In genomic region chr4:41613782-41614181, GRCh38 we compare ENCODE assay signal across 19 cellular contexts.
DNase-seq lines count a peak whose midpoint lies in the region; ATAC-seq, FAIRE-seq and TF ChIP-seq lines count a peak whose summit lies in the region.
"Had no signal": no experiment of that assay in that cellular context is flagged by ENCODE, and none has a peak within 500 bp of the region (broad histone marks: within the 10 kb centered on the region; RNA-seq: fewer than 3 reads in every experiment).

No MANE protein-coding gene starts in this region.

- H3K9me3 Mint-ChIP-seq in astrocyte (ENCODE audit: unreplicated experiment) (no peaks in the 10 kb centered on the region), osteocyte (ENCODE audit: unreplicated experiment) (no peaks in the 10 kb centered on the region)
- H3K9me3 Mint-ChIP-seq: naive thymus-derived CD8-positive, alpha-beta T cell had no signal

- peak overlapping the region; percentile 83 for H3K4me2 ChIP-seq in astrocyte (ENCODE audit: low read length)

- no peak for DNase-seq in BJ (ENCODE audit: low read depth)
- DNase-seq in astrocyte (ENCODE audit: low read depth) = peak; percentile 32
- DNase-seq in osteocyte (ENCODE audit: extremely low spot score, unreplicated experiment) = no peak
- DNase-seq in AG08395 (ENCODE audit: low spot score) = no peak
- no peak for DNase-seq in stimulated activated naive CD4-positive, alpha-beta T cell (lab: John Stamatoyannopoulos, UW)
- DNase-seq in GM19238 (ENCODE audit: insufficient read length, low spot score) = no peak
- DNase-seq: activated CD4-positive, alpha-beta T cell treated with anti-CD3 and anti-CD28 coated beads, Interleukin-2, amount 50 U/mL, for 4 hours; activated effector memory CD4-positive, alpha-beta T cell treated with Interleukin-2 at 50 U/mL for 16 hours; DND-41; erythroblast; naive thymus-derived CD8-positive, alpha-beta T cell; NCI-H1092 treated with DMSO at 0.1 percent for 48 hours; PC-3; stimulated activated CD4-positive, alpha-beta T cell treated with anti-CD3 and anti-CD28 coated beads, Interleukin-15, amount 100 ng/mL, for 24 hours; T-helper 9 cell had no signal

- H3K36me3 ChIP-seq in BJ (ENCODE audit: control insufficient read depth, insufficient read depth, low read length) = peaks cover 2% of the 10 kb centered on the region; the same call in 1 of the 2 replicates
- no peaks in the 10 kb centered on the region for H3K36me3 ChIP-seq in astrocyte (ENCODE audit: insufficient read depth, low read length)
- H3K36me3 ChIP-seq in iPS-20b (ENCODE audit: insufficient read depth, low read depth, low read length) = no peaks in the 10 kb centered on the region
- H3K36me3 ChIP-seq: cardiac muscle cell had no signal

- peak overlapping the region; percentile 29 for H3K9ac ChIP-seq in astrocyte (ENCODE audit: low read length)
- no peak overlapping the region; the same call in 1 of the 2 replicates for H3K9ac ChIP-seq in iPS-20b (ENCODE audit: low read depth, low read length)

- FAIRE-seq in astrocyte (lab: Jason Lieb, UNC) = no peak
- FAIRE-seq: GM19239 had no signal

- H3K4me3 Mint-ChIP-seq in astrocyte (ENCODE audit: unreplicated experiment) = peak overlapping the region; percentile 63
- peak overlapping the region; percentile 2 for H3K4me3 Mint-ChIP-seq in osteocyte (ENCODE audit: unreplicated experiment)
- H3K4me3 Mint-ChIP-seq: naive thymus-derived CD8-positive, alpha-beta T cell had no signal

- no peak overlapping the region for H3K27ac ChIP-seq in astrocyte (ENCODE audit: low read depth, low read length)
- no peak overlapping the region for H3K27ac ChIP-seq in iPS-20b (ENCODE audit: low read length)
- H3K27ac ChIP-seq: cardiac muscle cell had no signal

- peaks cover 16% of the 10 kb centered on the region for H3K4me1 ChIP-seq in astrocyte (ENCODE audit: insufficient read depth, low read length)
- peaks cover 21% of the 10 kb centered on the region for H3K4me1 ChIP-seq in iPS-20b (ENCODE audit: insufficient read depth, low read length)

- H3K4me3 ChIP-seq in BJ (ENCODE audit: low read depth, low read length) (peak overlapping the region; percentile 16; the same call in 1 of the 2 replicates), astrocyte (ENCODE audit: insufficient read depth, low read depth, low read length) (peak overlapping the region; percentile 47), iPS-20b (ENCODE audit: low read length) (peak overlapping the region; percentile 42; the same call in 1 of the 2 replicates)
- H3K4me3 ChIP-seq: cardiac muscle cell had no signal

- H3K79me2 ChIP-seq in astrocyte (ENCODE audit: insufficient read depth, low read length) = no peaks in the 10 kb centered on the region

- no peaks in the 10 kb centered on the region for H3K9me3 ChIP-seq in astrocyte (ENCODE audit: insufficient read depth, low read depth, low read length)
- H3K9me3 ChIP-seq in iPS-20b (ENCODE audit: insufficient read depth, low read depth, low read length) = no peaks in the 10 kb centered on the region

- H2AFZ ChIP-seq in astrocyte (ENCODE audit: low read depth, low read length) = no peak overlapping the region

- H3K4me1 Mint-ChIP-seq in astrocyte (ENCODE audit: low read depth, unreplicated experiment) (peaks cover 19% of the 10 kb centered on the region), osteocyte (ENCODE audit: unreplicated experiment) (peaks cover 18% of the 10 kb centered on the region)
- H3K4me1 Mint-ChIP-seq: naive thymus-derived CD8-positive, alpha-beta T cell had no signal

- no peak overlapping the region for H3K27ac Mint-ChIP-seq in astrocyte (ENCODE audit: unreplicated experiment)
- no peak overlapping the region for H3K27ac Mint-ChIP-seq in osteocyte (ENCODE audit: unreplicated experiment)
- H3K27ac Mint-ChIP-seq: naive thymus-derived CD8-positive, alpha-beta T cell had no signal

- H3K27me3 ChIP-seq in BJ (ENCODE audit: control insufficient read depth, insufficient read depth, low read length) = no peaks in the 10 kb centered on the region
- peaks cover 3% of the 10 kb centered on the region for H3K27me3 ChIP-seq in astrocyte (ENCODE audit: insufficient read depth, low read length)
- peaks cover 21% of the 10 kb centered on the region for H3K27me3 ChIP-seq in iPS-20b (ENCODE audit: insufficient read depth, low read length)

- CTCF ChIA-PET in BJ (lab: Yijun Ruan, JAX) = no interaction called here

- H3K36me3 Mint-ChIP-seq in astrocyte (ENCODE audit: low read depth, unreplicated experiment) = no peaks in the 10 kb centered on the region
- H3K36me3 Mint-ChIP-seq in osteocyte (ENCODE audit: unreplicated experiment) = no peaks in the 10 kb centered on the region
- H3K36me3 Mint-ChIP-seq: naive thymus-derived CD8-positive, alpha-beta T cell had no signal

- TF ChIP-seq CTCF in BJ (IDR thresholded peaks at IDR 0.05; ENCODE audit: insufficient read depth, low read depth, low read length) (no peak), astrocyte (IDR thresholded peaks at IDR 0.05; ENCODE audit: insufficient read depth, low read depth, low read length) (no peak), osteocyte (IDR thresholded peaks at IDR 0.05) (no peak)

- POLR2A ChIA-PET in BJ (lab: Charles Lee) = no interaction called here

- H3K27me3 Mint-ChIP-seq in astrocyte (ENCODE audit: low read depth, unreplicated experiment) (peaks cover 3% of the 10 kb centered on the region), osteocyte (ENCODE audit: unreplicated experiment) (peaks cover 66% of the 10 kb centered on the region)

- no peak for ATAC-seq in GM21367 (IDR thresholded peaks at IDR 0.05; ENCODE audit: unreplicated experiment)
- ATAC-seq: naive thymus-derived CD8-positive, alpha-beta T cell; PC-3 had no signal

- H4K20me1 ChIP-seq in astrocyte (ENCODE audit: insufficient read depth, low read length) = no peaks in the 10 kb centered on the region
